In genomic region chr11:64742087-64742939, GRCh38 we compare ENCODE assay signal across 8 cellular contexts. TPM values are rescaled to one million over a fixed set of nuclear protein-coding genes. Genes with fewer than 3 reads are reported as not detected.
DNase-seq lines count a peak whose midpoint lies in the region; ATAC-seq and TF ChIP-seq lines count a peak whose summit lies in the region.

No MANE protein-coding gene starts in this region.

- intact Hi-C loops in activated B cell treated with CpG ODN at 0.5 μM for 24 hours (cut with micrococcal nuclease) (loop anchor here (1.0 to 5.0 kb wide), 5 partner anchors 108 to 425 kb away; partner anchors contain the start of genes PRDX5 and TRMT112), left cardiac atrium (cut with DNase I) (no loop called here), sciatic nerve (cut with DNase I) (no loop called here)

- TF ChIP-seq CTCF in AG04449 (IDR thresholded peaks at IDR 0.05; ENCODE audit: insufficient read depth, low read length, missing control alignments) (no peak), GM13976 (IDR thresholded peaks at IDR 0.05; ENCODE audit: borderline replicate concordance, control extremely low read depth, extremely low read depth, insufficient read depth, missing control alignments) (no peak), activated B cell treated with CpG ODN at 0.5 μM for 24 hours (IDR thresholded peaks at IDR 0.05) (no peak)

- peaks cover 41% of the 10 kb centered on the region for H3K4me1 Mint-ChIP-seq in activated B cell treated with CpG ODN at 0.5 μM for 24 hours

- DNase-seq in AG04449 (ENCODE audit: low read depth, low spot score) (no peak), GM13976 (ENCODE audit: low spot score) (peak; percentile 82), activated B cell treated with CpG ODN at 0.5 μM for 24 hours (peak; percentile 47), left cardiac atrium (peak; percentile 61), sciatic nerve (ENCODE audit: low spot score) (no peak), NCI-H128 (lab: John Stamatoyannopoulos, UW; ENCODE audit: unreplicated experiment) (no peak)

- H3K27me3 Mint-ChIP-seq in activated B cell treated with CpG ODN at 0.5 μM for 24 hours, result no peaks in the 10 kb centered on the region

- peak overlapping the region; percentile 69 for H3K27ac Mint-ChIP-seq in activated B cell treated with CpG ODN at 0.5 μM for 24 hours

- ATAC-seq in activated B cell treated with CpG ODN at 0.5 μM for 24 hours (ENCODE audit: low read depth) (no peak), left cardiac atrium (peak; percentile 2 to 3), sciatic nerve (peak; percentile 0), HG02571 (IDR thresholded peaks at IDR 0.05; ENCODE audit: unreplicated experiment) (no peak), GM21619 (IDR thresholded peaks at IDR 0.05; ENCODE audit: unreplicated experiment) (no peak)

- POLR2A ChIA-PET in AG04449 (lab: Yijun Ruan, JAX) (no interaction called here), activated B cell treated with CpG ODN at 0.5 μM for 24 hours (lab: Charles Lee) (interaction anchor here (0.5 to 10.2 kb wide), 16 partner anchors 9 to 742 kb away, joined by 3 to 197 read pairs (median 6); partner anchors contain the start of genes MAP4K2, NRXN2, PYGM and SF1)

- peaks cover 43% of the 10 kb centered on the region for H3K36me3 Mint-ChIP-seq in activated B cell treated with CpG ODN at 0.5 μM for 24 hours (ENCODE audit: low read depth)

- in situ Hi-C loops in GM13976 (cut with MboI; ENCODE audit: low sequenced_read_pairs, unreplicated experiment), result no loop called here

- peak overlapping the region; percentile 50 for H3K4me3 ChIP-seq in AG04449 (ENCODE audit: low read depth, low read length)

- H3K4me3 Mint-ChIP-seq in activated B cell treated with CpG ODN at 0.5 μM for 24 hours, result peak overlapping the region; percentile 79

- CTCF ChIA-PET in AG04449 (lab: Yijun Ruan, JAX), result interaction anchor here (0.6 to 3.0 kb wide), 16 partner anchors 9 to 387 kb away, joined by 3 to 19 read pairs (median 6); no protein-coding TSS in a partner anchor
- CTCF ChIA-PET in activated B cell treated with CpG ODN at 0.5 μM for 24 hours (lab: Charles Lee), result interaction anchor here (0.6 to 5.8 kb wide), 16 partner anchors 21 to 387 kb away, joined by 3 to 49 read pairs (median 4); partner anchors contain the start of gene CDC42BPG

- no peaks in the 10 kb centered on the region for H3K9me3 Mint-ChIP-seq in activated B cell treated with CpG ODN at 0.5 μM for 24 hours

RNA-seq across cellular contexts. Expression of gene RASGRP2, which starts 1.6 kb away (rescaled TPM):
- total RNA-seq in activated B cell treated with CpG ODN at 0.5 μM for 24 hours (165 and 177 TPM in 2 replicates), left cardiac atrium (10 to 100 TPM; 25.3 to 37.1 TPM), sciatic nerve (39.7 TPM)

RNA-seq across cellular contexts. Expression of gene PYGM, which starts 17.5 kb away (rescaled TPM):
- total RNA-seq in activated B cell treated with CpG ODN at 0.5 μM for 24 hours, result 3.2 and 4.8 TPM in 2 replicates
- total RNA-seq in left cardiac atrium, result 10 to 100 TPM; 31.3 to 48.6 TPM
- total RNA-seq in sciatic nerve, result 8.1 TPM

RNA-seq across cellular contexts. Expression of gene NRXN2, which starts 19.3 kb away (rescaled TPM):
- total RNA-seq in activated B cell treated with CpG ODN at 0.5 μM for 24 hours (0.54 and 0.73 TPM in 2 replicates), left cardiac atrium (1 to 10 TPM; 3.9 to 4.0 TPM), sciatic nerve (13.7 TPM)

RNA-seq across cellular contexts. Expression of gene SF1, which starts 36.0 kb away (rescaled TPM):
- total RNA-seq in activated B cell treated with CpG ODN at 0.5 μM for 24 hours (640 and 687 TPM in 2 replicates), left cardiac atrium (100 to 1,000 TPM; 154 to 208 TPM), sciatic nerve (366 TPM)

Comparison
In these comparisons a context has a peak if more than half of its experiments do, and no peak if none do; other contexts are left out.
1. DNase-seq: peak in GM13976 (single experiment), activated B cell treated with CpG ODN at 0.5 μM for 24 hours (single experiment) and left cardiac atrium (single experiment); none in AG04449 (single experiment), sciatic nerve (single experiment) and NCI-H128 (single experiment).
2. ATAC-seq: peak in left cardiac atrium (2 of 2) and sciatic nerve (single experiment); none in activated B cell treated with CpG ODN at 0.5 μM for 24 hours (single experiment), HG02571 (single experiment) and GM21619 (single experiment).